In genomic region chr1:9539165-9539828, GRCh38 we compare ENCODE assay signal across 1 cellular context.
TF ChIP-seq lines count a peak whose summit lies in the region.

Gene SLC25A33, plus strand, starts transcription at chr1:9539465. Its CDS starts 227 bp downstream, at chr1:9539692.

TF ChIP-seq in K562, 482 proteins besides CTCF, POLR2A, EP300 and RAD21 (continued from another document and continues in another):
- TF ChIP-seq, protein P1, sequence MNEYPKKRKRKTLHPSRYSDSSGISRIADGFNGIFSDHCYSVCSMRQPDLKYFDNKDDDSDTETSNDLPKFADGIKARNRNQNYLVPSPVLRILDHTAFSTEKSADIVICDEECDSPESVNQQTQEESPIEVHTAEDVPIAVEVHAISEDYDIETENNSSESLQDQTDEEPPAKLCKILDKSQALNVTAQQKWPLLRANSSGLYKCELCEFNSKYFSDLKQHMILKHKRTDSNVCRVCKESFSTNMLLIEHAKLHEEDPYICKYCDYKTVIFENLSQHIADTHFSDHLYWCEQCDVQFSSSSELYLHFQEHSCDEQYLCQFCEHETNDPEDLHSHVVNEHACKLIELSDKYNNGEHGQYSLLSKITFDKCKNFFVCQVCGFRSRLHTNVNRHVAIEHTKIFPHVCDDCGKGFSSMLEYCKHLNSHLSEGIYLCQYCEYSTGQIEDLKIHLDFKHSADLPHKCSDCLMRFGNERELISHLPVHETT (CRISPR knock-in tag; conservative IDR thresholded peaks at IDR 0.05 in 1 of 2, IDR thresholded peaks at IDR 0.05 in 1 of 2): peak in 1 of 2 experiments; percentile 83; a peak in 2 of 4 replicates
- TF ChIP-seq HIVEP1 (CRISPR knock-in tag; IDR thresholded peaks at IDR 0.05) (no peak), POLR2B (IDR thresholded peaks at IDR 0.05; ENCODE audit: low read depth, partially characterized antibody) (peak; percentile 58), ZNF696 (CRISPR knock-in tag; conservative IDR thresholded peaks at IDR 0.05) (no peak), ZNF507 (tag; conservative IDR thresholded peaks at IDR 0.05) (no peak), ZNF174 (CRISPR knock-in tag; IDR thresholded peaks at IDR 0.05) (no peak), ZNF197 (CRISPR knock-in tag; IDR thresholded peaks at IDR 0.05; ENCODE audit: low read depth) (peak; percentile 56; the same call in 1 of the 2 replicates), PCBP2 (IDR thresholded peaks at IDR 0.05; ENCODE audit: low read depth, low read length, poor library complexity, severe bottlenecking) (no peak), CEBPG (CRISPR knock-in tag; IDR thresholded peaks at IDR 0.05) (peak; percentile 62; the same call in 1 of the 2 replicates), CEBPG (tag; conservative IDR thresholded peaks at IDR 0.05 in 1 of 2, IDR thresholded peaks at IDR 0.05 in 1 of 2) (peak in 1 of 2 experiments; percentile 81; a peak in 3 of 4 replicates), ZBTB33 (CRISPR knock-in tag; IDR thresholded peaks at IDR 0.05) (0 out of 2 replicates have a peak, but pooled peaks have one; percentile 35), HMGN3 (IDR thresholded peaks at IDR 0.05; ENCODE audit: borderline replicate concordance, extremely low read depth, insufficient read length, low read depth, low read length) (peak; percentile 92), TAF9B (IDR thresholded peaks at IDR 0.05; ENCODE audit: partially characterized antibody) (no peak), GMEB1 (CRISPR knock-in tag; IDR thresholded peaks at IDR 0.05) (peak; percentile 62), MYC (IDR thresholded peaks at IDR 0.05; ENCODE audit: low read depth, low read length) (peak; percentile 91), MYC (CRISPR knock-in tag; IDR thresholded peaks at IDR 0.05; ENCODE audit: borderline replicate concordance, low read depth) (no peak), CBFA2T2 (conservative IDR thresholded peaks at IDR 0.05) (peak; percentile 47; the same call in 1 of the 2 replicates), ATF6 (CRISPR knock-in tag; IDR thresholded peaks at IDR 0.05) (no peak), RUNX1 (IDR thresholded peaks at IDR 0.05; ENCODE audit: low read depth) (no peak), MAZ (CRISPR knock-in tag; conservative IDR thresholded peaks at IDR 0.05 in 1 of 2, IDR thresholded peaks at IDR 0.05 in 1 of 2) (peak; percentile 47 to 50; a peak in 2 of 4 replicates), ZFX (CRISPR knock-in tag; IDR thresholded peaks at IDR 0.05) (peak; percentile 94), MAFF (IDR thresholded peaks at IDR 0.05; ENCODE audit: low read length) (0 out of 2 replicates have a peak, but pooled peaks have one; percentile 3), TEAD2 (tag; IDR thresholded peaks at IDR 0.05) (no peak), ETV5 (CRISPR knock-in tag; IDR thresholded peaks at IDR 0.05; ENCODE audit: low read depth) (0 out of 2 replicates have a peak, but pooled peaks have one; percentile 26), PML (IDR thresholded peaks at IDR 0.05; ENCODE audit: low read length) (0 out of 2 replicates have a peak, but pooled peaks have one; percentile 52), ADNP (tag; IDR thresholded peaks at IDR 0.05) (no peak), YY1 (IDR thresholded peaks at IDR 0.05; ENCODE audit: borderline replicate concordance in 1 of 3, control insufficient read depth in 1 of 3, extremely low read depth in 1 of 3, insufficient read depth in 3 of 3, insufficient read length in 1 of 3, insufficient replicate concordance in 2 of 3, low read depth in 1 of 3, low read length in 2 of 3) (peak in 2 of 3 experiments; percentile 64 to 74), DNMT1 (IDR thresholded peaks at IDR 0.05) (no peak), PHB (CRISPR knock-in tag; IDR thresholded peaks at IDR 0.05) (no peak), KLF1 (tag; IDR thresholded peaks at IDR 0.05) (peak; percentile 56), ZNF586 (CRISPR knock-in tag; conservative IDR thresholded peaks at IDR 0.05) (no peak), PKNOX1 (IDR thresholded peaks at IDR 0.05) (peak; percentile 94), HES1 (IDR thresholded peaks at IDR 0.05; ENCODE audit: low read depth) (0 out of 2 replicates have a peak, but pooled peaks have one; percentile 10), NONO (IDR thresholded peaks at IDR 0.05; ENCODE audit: low read depth in 2 of 2, low read length in 1 of 2) (peak; percentile 89 to 92; a peak in 3 of 4 replicates), HNRNPL (IDR thresholded peaks at IDR 0.05; ENCODE audit: low read depth, low read length) (no peak), BACH1 (tag; IDR thresholded peaks at IDR 0.05) (no peak), E2F6 (IDR thresholded peaks at IDR 0.05; ENCODE audit: borderline replicate concordance in 1 of 2, extremely low read depth in 1 of 2, insufficient read depth in 1 of 2, insufficient read length in 1 of 2, low read depth in 1 of 2, low read length in 1 of 2, poor library complexity in 1 of 2, severe bottlenecking in 1 of 2) (peak; percentile 80 to 91), CHD2 (IDR thresholded peaks at IDR 0.05; ENCODE audit: low read depth, low read length) (peak; percentile 96), ZBTB1 (CRISPR knock-in tag; IDR thresholded peaks at IDR 0.05; ENCODE audit: borderline replicate concordance, low read depth) (no peak; the same call in 1 of the 2 replicates), CREB1 (IDR thresholded peaks at IDR 0.05) (peak; percentile 94), CREB1 (CRISPR knock-in tag; IDR thresholded peaks at IDR 0.05) (peak; percentile 94)
- TF ChIP-seq, protein P2, sequence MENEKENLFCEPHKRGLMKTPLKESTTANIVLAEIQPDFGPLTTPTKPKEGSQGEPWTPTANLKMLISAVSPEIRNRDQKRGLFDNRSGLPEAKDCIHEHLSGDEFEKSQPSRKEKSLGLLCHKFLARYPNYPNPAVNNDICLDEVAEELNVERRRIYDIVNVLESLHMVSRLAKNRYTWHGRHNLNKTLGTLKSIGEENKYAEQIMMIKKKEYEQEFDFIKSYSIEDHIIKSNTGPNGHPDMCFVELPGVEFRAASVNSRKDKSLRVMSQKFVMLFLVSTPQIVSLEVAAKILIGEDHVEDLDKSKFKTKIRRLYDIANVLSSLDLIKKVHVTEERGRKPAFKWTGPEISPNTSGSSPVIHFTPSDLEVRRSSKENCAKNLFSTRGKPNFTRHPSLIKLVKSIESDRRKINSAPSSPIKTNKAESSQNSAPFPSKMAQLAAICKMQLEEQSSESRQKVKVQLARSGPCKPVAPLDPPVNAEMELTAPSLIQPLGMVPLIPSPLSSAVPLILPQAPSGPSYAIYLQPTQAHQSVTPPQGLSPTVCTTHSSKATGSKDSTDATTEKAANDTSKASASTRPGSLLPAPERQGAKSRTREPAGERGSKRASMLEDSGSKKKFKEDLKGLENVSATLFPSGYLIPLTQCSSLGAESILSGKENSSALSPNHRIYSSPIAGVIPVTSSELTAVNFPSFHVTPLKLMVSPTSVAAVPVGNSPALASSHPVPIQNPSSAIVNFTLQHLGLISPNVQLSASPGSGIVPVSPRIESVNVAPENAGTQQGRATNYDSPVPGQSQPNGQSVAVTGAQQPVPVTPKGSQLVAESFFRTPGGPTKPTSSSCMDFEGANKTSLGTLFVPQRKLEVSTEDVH (IDR thresholded peaks at IDR 0.05; ENCODE audit: low read depth, partially characterized antibody): no peak
- TF ChIP-seq, protein P3, sequence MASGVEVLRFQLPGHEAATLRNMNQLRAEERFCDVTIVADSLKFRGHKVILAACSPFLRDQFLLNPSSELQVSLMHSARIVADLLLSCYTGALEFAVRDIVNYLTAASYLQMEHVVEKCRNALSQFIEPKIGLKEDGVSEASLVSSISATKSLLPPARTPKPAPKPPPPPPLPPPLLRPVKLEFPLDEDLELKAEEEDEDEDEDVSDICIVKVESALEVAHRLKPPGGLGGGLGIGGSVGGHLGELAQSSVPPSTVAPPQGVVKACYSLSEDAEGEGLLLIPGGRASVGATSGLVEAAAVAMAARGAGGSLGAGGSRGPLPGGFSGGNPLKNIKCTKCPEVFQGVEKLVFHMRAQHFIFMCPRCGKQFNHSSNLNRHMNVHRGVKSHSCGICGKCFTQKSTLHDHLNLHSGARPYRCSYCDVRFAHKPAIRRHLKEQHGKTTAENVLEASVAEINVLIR (CRISPR knock-in tag; IDR thresholded peaks at IDR 0.05): peak; percentile 94
- TF ChIP-seq, protein P4, sequence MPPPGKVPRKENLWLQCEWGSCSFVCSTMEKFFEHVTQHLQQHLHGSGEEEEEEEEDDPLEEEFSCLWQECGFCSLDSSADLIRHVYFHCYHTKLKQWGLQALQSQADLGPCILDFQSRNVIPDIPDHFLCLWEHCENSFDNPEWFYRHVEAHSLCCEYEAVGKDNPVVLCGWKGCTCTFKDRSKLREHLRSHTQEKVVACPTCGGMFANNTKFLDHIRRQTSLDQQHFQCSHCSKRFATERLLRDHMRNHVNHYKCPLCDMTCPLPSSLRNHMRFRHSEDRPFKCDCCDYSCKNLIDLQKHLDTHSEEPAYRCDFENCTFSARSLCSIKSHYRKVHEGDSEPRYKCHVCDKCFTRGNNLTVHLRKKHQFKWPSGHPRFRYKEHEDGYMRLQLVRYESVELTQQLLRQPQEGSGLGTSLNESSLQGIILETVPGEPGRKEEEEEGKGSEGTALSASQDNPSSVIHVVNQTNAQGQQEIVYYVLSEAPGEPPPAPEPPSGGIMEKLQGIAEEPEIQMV (tag; conservative IDR thresholded peaks at IDR 0.05; ENCODE audit: low read depth): no peak
- TF ChIP-seq, protein P5, sequence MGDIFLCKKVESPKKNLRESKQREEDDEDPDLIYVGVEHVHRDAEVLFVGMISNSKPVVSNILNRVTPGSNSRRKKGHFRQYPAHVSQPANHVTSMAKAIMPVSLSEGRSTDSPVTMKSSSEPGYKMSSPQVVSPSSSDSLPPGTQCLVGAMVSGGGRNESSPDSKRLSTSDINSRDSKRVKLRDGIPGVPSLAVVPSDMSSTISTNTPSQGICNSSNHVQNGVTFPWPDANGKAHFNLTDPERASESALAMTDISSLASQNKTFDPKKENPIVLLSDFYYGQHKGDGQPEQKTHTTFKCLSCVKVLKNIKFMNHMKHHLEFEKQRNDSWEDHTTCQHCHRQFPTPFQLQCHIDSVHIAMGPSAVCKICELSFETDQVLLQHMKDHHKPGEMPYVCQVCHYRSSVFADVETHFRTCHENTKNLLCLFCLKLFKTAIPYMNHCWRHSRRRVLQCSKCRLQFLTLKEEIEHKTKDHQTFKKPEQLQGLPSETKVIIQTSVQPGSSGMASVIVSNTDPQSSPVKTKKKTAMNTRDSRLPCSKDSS (IDR thresholded peaks at IDR 0.05; ENCODE audit: low read depth, partially characterized antibody): no peak
